In the genomic region with DNA sequence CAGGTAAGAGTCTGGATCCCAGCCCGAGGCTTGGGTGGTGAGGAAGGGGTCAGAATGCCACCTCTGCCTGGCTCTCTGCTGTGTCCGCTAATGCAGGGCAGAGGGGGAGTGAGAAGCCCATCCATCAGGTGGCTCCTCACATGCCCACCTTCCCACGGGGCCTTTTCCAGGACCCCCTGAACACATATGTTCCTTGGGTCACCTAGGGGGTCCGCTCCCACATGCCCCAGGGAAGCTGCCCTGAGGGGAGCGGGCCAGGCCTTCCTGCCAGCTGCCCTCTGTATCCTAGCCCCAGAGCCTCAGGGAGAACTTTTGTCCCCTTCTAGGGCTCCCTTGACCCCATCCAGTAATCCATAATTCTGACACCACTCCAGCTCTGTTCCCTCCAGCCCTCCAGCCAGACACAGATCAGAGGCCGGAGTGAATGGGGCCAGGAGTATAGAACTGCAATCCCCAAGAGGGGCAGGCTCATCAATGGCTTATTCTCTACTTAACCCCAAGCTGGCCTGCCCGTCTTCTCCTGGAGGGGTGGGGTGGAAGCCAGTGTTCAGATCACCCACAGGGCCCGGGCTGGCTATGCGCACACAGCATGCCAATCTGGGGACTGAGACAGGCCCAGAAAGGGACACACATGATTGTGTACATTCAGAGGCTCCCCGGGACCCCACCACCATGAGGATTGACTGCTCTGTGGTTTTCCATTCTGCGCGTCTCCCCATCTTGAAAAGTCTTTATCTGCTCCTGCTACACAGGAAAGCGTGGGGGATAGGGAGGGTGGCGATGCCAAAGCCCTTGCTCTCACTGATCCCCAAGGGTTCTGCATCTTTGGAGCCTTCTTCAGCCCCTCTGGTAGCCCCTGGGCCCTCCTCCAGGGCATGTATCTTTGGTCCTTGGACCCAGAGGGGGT, we compare ENCODE assay signal across 11 cellular contexts. TPM values are rescaled to one million over a fixed set of nuclear protein-coding genes. Genes with fewer than 3 reads are reported as not detected.
DNase-seq lines count a peak whose midpoint lies in the region; ATAC-seq and TF ChIP-seq lines count a peak whose summit lies in the region.
"Had no signal": no experiment of that assay in that cellular context is flagged by ENCODE, and none has a peak within 500 bp of the region (broad histone marks: within the 10 kb centered on the region; RNA-seq: fewer than 3 reads in every experiment).

No MANE protein-coding gene starts in this region.

- TF ChIP-seq CTCF in tibial nerve (IDR thresholded peaks at IDR 0.05) = no peak

- H2AFZ ChIP-seq in mesenchymal stem cell (ENCODE audit: low read depth, low read length) = no peak overlapping the region

- no peak overlapping the region for H2AK5ac ChIP-seq in mesenchymal stem cell (ENCODE audit: low read length, severe bottlenecking)

- no peak for TF ChIP-seq POLR2A in tibial nerve (IDR thresholded peaks at IDR 0.05)

- H3K18ac ChIP-seq in mesenchymal stem cell (ENCODE audit: low read depth in 1 of 2, low read length in 2 of 2) = peak overlapping the region; percentile 89 to 91

- POLR2A ChIA-PET in T-cell (lab: Charles Lee) = no interaction called here

- no peak for ATAC-seq in T-cell (replicated peaks in 1 of 4)
- ATAC-seq in GM21423 (IDR thresholded peaks at IDR 0.05; ENCODE audit: unreplicated experiment) = no peak

- CTCF ChIA-PET in activated naive CD4-positive, alpha-beta T cell treated with anti-CD3 and anti-CD28 coated beads, Interleukin-2, amount 10 ng/mL, durations not matched to agents 7 days and 5 days (lab: Charles Lee) = interaction anchor here (0.7 to 0.9 kb wide), 2 partner anchors 29 to 697 kb away, joined by 3 to 4 read pairs; no protein-coding TSS in a partner anchor
- CTCF ChIA-PET in T-cell (lab: Charles Lee) = interaction anchor here in 1 of 2 donors (0.6 kb wide), 1 partner anchor 10 kb away, joined by 5 read pairs; no protein-coding TSS in a partner anchor

- H3K27me3 ChIP-seq in mesenchymal stem cell (ENCODE audit: control insufficient read depth in 1 of 2, insufficient read depth in 1 of 2, low read length in 2 of 2) (no peaks in the 10 kb centered on the region), tibial nerve (no peaks in the 10 kb centered on the region)

- H2BK120ac ChIP-seq in mesenchymal stem cell (ENCODE audit: low read depth, low read length) = peak overlapping the region; percentile 75

- peaks cover 52% of the 10 kb centered on the region for H3K4me1 Mint-ChIP-seq in activated naive CD4-positive, alpha-beta T cell treated with anti-CD3 and anti-CD28 coated beads, Interleukin-2, amount 10 ng/mL, durations not matched to agents 7 days and 5 days
- H3K4me1 Mint-ChIP-seq in T-cell = peaks cover 33 to 46% (median 40%) of the 10 kb centered on the region in 3 donors

- H2BK12ac ChIP-seq in mesenchymal stem cell (ENCODE audit: low read length in 2 of 2) = peak overlapping the region; percentile 94

- H3K4me3 ChIP-seq in mesenchymal stem cell (ENCODE audit: insufficient read depth in 1 of 2, low read depth in 1 of 2, low read length in 2 of 2) (peak overlapping the region in 1 of 2 experiments; percentile 93), tibial nerve (peak overlapping the region; percentile 38 to 59 (median 40))

- no peak for TF ChIP-seq EP300 in tibial nerve (IDR thresholded peaks at IDR 0.05)

- peak overlapping the region in 1 of 2 experiments; percentile 79 for H3K23ac ChIP-seq in mesenchymal stem cell (ENCODE audit: low read length in 2 of 2)

- H2BK15ac ChIP-seq in mesenchymal stem cell (ENCODE audit: low read depth, poor library complexity, severe bottlenecking) = peak overlapping the region; percentile 78

- peak overlapping the region; percentile 91 for H3K9ac ChIP-seq in mesenchymal stem cell (ENCODE audit: low read length)

- DNase-seq in activated naive CD4-positive, alpha-beta T cell treated with anti-CD3 and anti-CD28 coated beads, Interleukin-2, amount 10 ng/mL, durations not matched to agents 7 days and 5 days = no peak
- no peak for DNase-seq in activated naive CD4-positive, alpha-beta T cell treated with anti-CD3 and anti-CD28 coated beads, Interleukin-2, amount 50 U/mL, for 16 hours
- DNase-seq in caudate nucleus (lab: John Stamatoyannopoulos, UW) (no peak), mesenchymal stem cell (peak; percentile 35), tibial nerve (ENCODE audit: low spot score in 2 of 2) (no peak), T-cell (no peak), HPDE6-E6E7 (ENCODE audit: extremely low spot score) (no peak)
- DNase-seq: activated naive CD4-positive, alpha-beta T cell treated with Interleukin-2 at 50 U/mL for 16 hours; CD4-positive, CD25-positive, alpha-beta regulatory T cell; stimulated activated CD4-positive, alpha-beta T cell treated with anti-CD3 and anti-CD28 coated beads, Interleukin-15, amount 100 ng/mL, for 24 hours had no signal

- peak overlapping the region; percentile 82 for H3K27ac Mint-ChIP-seq in activated naive CD4-positive, alpha-beta T cell treated with anti-CD3 and anti-CD28 coated beads, Interleukin-2, amount 10 ng/mL, durations not matched to agents 7 days and 5 days
- peak overlapping the region in 1 of 2 donors; percentile 74 for H3K27ac Mint-ChIP-seq in T-cell

- peak overlapping the region; percentile 95 for H4K91ac ChIP-seq in mesenchymal stem cell (ENCODE audit: low read length)

- H3K27ac ChIP-seq in caudate nucleus (ENCODE audit: low read depth, low read length) (peak overlapping the region; percentile 73), mesenchymal stem cell (ENCODE audit: low read length, poor library complexity, severe bottlenecking) (no peak overlapping the region), tibial nerve (peak overlapping the region; percentile 70 to 94 (median 90))

- H3K14ac ChIP-seq in mesenchymal stem cell (ENCODE audit: low read length in 2 of 2) = peak overlapping the region in 1 of 2 experiments; percentile 84

- no peak overlapping the region for H3K4me3 Mint-ChIP-seq in activated naive CD4-positive, alpha-beta T cell treated with anti-CD3 and anti-CD28 coated beads, Interleukin-2, amount 10 ng/mL, durations not matched to agents 7 days and 5 days
- peak overlapping the region in 1 of 3 donors; percentile 73 for H3K4me3 Mint-ChIP-seq in T-cell

- no peaks in the 10 kb centered on the region for H3K9me3 Mint-ChIP-seq in activated naive CD4-positive, alpha-beta T cell treated with anti-CD3 and anti-CD28 coated beads, Interleukin-2, amount 10 ng/mL, durations not matched to agents 7 days and 5 days
- H3K9me3 Mint-ChIP-seq in T-cell = no peaks in the 10 kb centered on the region
- H3K9me3 Mint-ChIP-seq: CD4-positive, CD25-positive, alpha-beta regulatory T cell had no signal

- H3K79me1 ChIP-seq in mesenchymal stem cell (replicated peaks; ENCODE audit: low read length, poor library complexity, severe bottlenecking) = no peaks in the 10 kb centered on the region

- peak overlapping the region; percentile 86 for H3K4ac ChIP-seq in mesenchymal stem cell (ENCODE audit: low read depth in 1 of 2, low read length in 2 of 2)

- H2BK5ac ChIP-seq in mesenchymal stem cell (ENCODE audit: low read depth, low read length, poor library complexity, severe bottlenecking) = no peak overlapping the region

- peaks cover 19% of the 10 kb centered on the region for H3K4me1 ChIP-seq in mesenchymal stem cell (ENCODE audit: control insufficient read depth, insufficient read depth, low read depth, low read length)
- peaks cover 0 to 61% (median 39%) of the 10 kb centered on the region in 4 donors for H3K4me1 ChIP-seq in tibial nerve

- 68% methylated on average over 13 of the region's 14 CpGs for WGBS in mesenchymal stem cell
- WGBS in tibial nerve, 2 donors = 52 to 62% methylated on average over 9 to 14 of the region's 14 CpGs

- peak overlapping the region; percentile 93 for H4K8ac ChIP-seq in mesenchymal stem cell (ENCODE audit: low read length)

- H3K4me2 ChIP-seq in mesenchymal stem cell (ENCODE audit: low read length, poor library complexity, severe bottlenecking) = no peak overlapping the region

- peaks cover 12% of the 10 kb centered on the region for H3K27me3 Mint-ChIP-seq in activated naive CD4-positive, alpha-beta T cell treated with anti-CD3 and anti-CD28 coated beads, Interleukin-2, amount 10 ng/mL, durations not matched to agents 7 days and 5 days
- H3K27me3 Mint-ChIP-seq in T-cell = no peaks in the 10 kb centered on the region
- H3K27me3 Mint-ChIP-seq: CD4-positive, CD25-positive, alpha-beta regulatory T cell had no signal

- H3K36me3 Mint-ChIP-seq in activated naive CD4-positive, alpha-beta T cell treated with anti-CD3 and anti-CD28 coated beads, Interleukin-2, amount 10 ng/mL, durations not matched to agents 7 days and 5 days = peaks cover 2% of the 10 kb centered on the region
- no peaks in the 10 kb centered on the region for H3K36me3 Mint-ChIP-seq in T-cell
- H3K36me3 Mint-ChIP-seq: CD4-positive, CD25-positive, alpha-beta regulatory T cell had no signal

- H3K36me3 ChIP-seq in mesenchymal stem cell (ENCODE audit: control insufficient read depth in 1 of 2, insufficient read depth in 2 of 2, low read depth in 1 of 2, low read length in 2 of 2) (peaks cover 11 to 14% of the 10 kb centered on the region in 2 experiments), tibial nerve (peaks cover 0 to 14% (median 0%) of the 10 kb centered on the region in 3 donors)

- H3K9me3 ChIP-seq in mesenchymal stem cell (ENCODE audit: control insufficient read depth, low read length) (no peaks in the 10 kb centered on the region), tibial nerve (no peaks in the 10 kb centered on the region)

RNA-seq across cellular contexts. Expression of gene EMILIN1, which starts 1.1 kb away (rescaled TPM):
- polyA plus RNA-seq in mesenchymal stem cell (2013, experiment 1 of 2) = 122 TPM
- 129 TPM for polyA plus RNA-seq in mesenchymal stem cell (2013, experiment 2 of 2)
- total RNA-seq in tibial nerve = 10 to 100 TPM; 56.6 to 95.1 (median 70.1) TPM
- total RNA-seq in T-cell = 1 to 10 TPM in 1 of 5 donors, under 1 TPM in 4; 0.28 to 1.1 (median 0.85) TPM

RNA-seq across cellular contexts. Expression of gene KHK, which starts 7.1 kb away (rescaled TPM):
- 0.29 TPM for polyA plus RNA-seq in mesenchymal stem cell (2013, experiment 1 of 2)
- 0.38 TPM for polyA plus RNA-seq in mesenchymal stem cell (2013, experiment 2 of 2)
- total RNA-seq in tibial nerve (10 to 100 TPM in 2 of 4 donors, 1 to 10 TPM in 2; 5.1 to 12.2 (median 9.1) TPM), T-cell (1 to 10 TPM; 3.7 to 9.1 (median 6.7) TPM)

RNA-seq across cellular contexts. Expression of gene OST4, which starts 8.0 kb away (rescaled TPM):
- polyA plus RNA-seq in mesenchymal stem cell (2013, experiment 1 of 2) = 1,831 TPM
- polyA plus RNA-seq in mesenchymal stem cell (2013, experiment 2 of 2) = 1,802 TPM
- total RNA-seq in tibial nerve (100 to 1,000 TPM; 111 to 217 (median 166) TPM), T-cell (100 to 1,000 TPM; 217 to 292 (median 236) TPM)

RNA-seq across cellular contexts. Expression of gene AGBL5, which starts 28.0 kb away (rescaled TPM):
- 18.2 TPM for polyA plus RNA-seq in mesenchymal stem cell (2013, experiment 1 of 2)
- 17.4 TPM for polyA plus RNA-seq in mesenchymal stem cell (2013, experiment 2 of 2)
- total RNA-seq in tibial nerve (10 to 100 TPM; 12.1 to 14.4 (median 14.3) TPM), T-cell (10 to 100 TPM in 3 of 5 donors, 1 to 10 TPM in 2; 9.5 to 13.3 (median 11.2) TPM)

RNA-seq across cellular contexts. Expression of gene CGREF1, which starts 39.4 kb away (rescaled TPM):
- polyA plus RNA-seq in mesenchymal stem cell (2013, experiment 1 of 2) = 0.68 TPM
- 0.84 TPM for polyA plus RNA-seq in mesenchymal stem cell (2013, experiment 2 of 2)
- total RNA-seq in tibial nerve (10 to 100 TPM in 1 of 4 donors, 1 to 10 TPM in 3; 2.8 to 15.9 (median 8.4) TPM), T-cell (1 to 10 TPM in 1 of 5 donors, under 1 TPM in 3, not detected in 1; 0.21 to 1.1 (median 0.34) TPM)
- total RNA-seq: CD4-positive, CD25-positive, alpha-beta regulatory T cell had no signal

Comparison
In these comparisons a context has a peak if more than half of its experiments do, and no peak if none do; other contexts are left out.
1. RNA of gene EMILIN1, which starts 1.1 kb away (total RNA-seq): 56.6 to 95.1 TPM in tibial nerve; 0.28 to 1.1 TPM in T-cell; every median in the first group is over 10 times any median in the second.